ENCODE assay signal across 14 cellular contexts in genomic region chr4:150278206-150278605, GRCh38.
A peak's percentile ranks its signal among the peaks of the same experiment; 100 is the strongest.
DNase-seq lines count a peak whose midpoint lies in the region; ATAC-seq and TF ChIP-seq lines count a peak whose summit lies in the region.
"Had no signal": no experiment of that assay in that cellular context is flagged by ENCODE, and none has a peak within 500 bp of the region (broad histone marks: within the 10 kb centered on the region; RNA-seq: fewer than 3 reads in every experiment).

No MANE protein-coding gene starts in this region.

- peaks cover 20% of the 10 kb centered on the region for H3K4me1 Mint-ChIP-seq in glutamatergic neuron (ENCODE audit: low read depth, unreplicated experiment)

- TF ChIP-seq POLR2A in IMR-90 (IDR thresholded peaks at IDR 0.05; ENCODE audit: low read depth, low read length) = no peak

- no peak overlapping the region for H3K56ac ChIP-seq in IMR-90 (ENCODE audit: extremely low read depth, insufficient read depth, low read length)

- peak overlapping the region; percentile 16; the same call in 1 of the 2 replicates for H3K4ac ChIP-seq in IMR-90 (ENCODE audit: low read depth, low read length)

- POLR2A ChIA-PET in IMR-90 (lab: Charles Lee; ENCODE audit: unreplicated experiment) = no interaction called here

- no peaks in the 10 kb centered on the region for H4K20me1 ChIP-seq in IMR-90 (ENCODE audit: insufficient read depth, low read length)
- H4K20me1 ChIP-seq: BLaER1 had no signal

- H4K91ac ChIP-seq in IMR-90 (ENCODE audit: insufficient read depth, low read depth, low read length) = no peak overlapping the region

- TF ChIP-seq CTCF in IMR-90 (conservative IDR thresholded peaks at IDR 0.05; ENCODE audit: low read depth, low read length) = no peak
- no peak for TF ChIP-seq CTCF in glutamatergic neuron (IDR thresholded peaks at IDR 0.05; ENCODE audit: partially characterized antibody, unreplicated experiment)
- TF ChIP-seq CTCF in left lung (IDR thresholded peaks at IDR 0.05) = no peak

- H3K4me3 Mint-ChIP-seq in glutamatergic neuron (ENCODE audit: unreplicated experiment) = no peak overlapping the region
- H3K4me3 Mint-ChIP-seq: H9 had no signal

- H3K27ac Mint-ChIP-seq in glutamatergic neuron (ENCODE audit: unreplicated experiment) = no peak overlapping the region

- CTCF ChIA-PET in IMR-90 (lab: Yijun Ruan, JAX) = no interaction called here

- H3K4me3 ChIP-seq in IMR-90 (ENCODE audit: insufficient read depth, low read depth, low read length) (no peak overlapping the region), left lung (no peak overlapping the region)
- H3K4me3 ChIP-seq: BLaER1 had no signal

- in situ Hi-C loops in IMR-90 (cut with MboI; ENCODE audit: low sequenced_read_pairs) = no loop called here

- H3K27ac ChIP-seq in IMR-90 (ENCODE audit: insufficient read depth, low read length) = no peak overlapping the region
- no peak overlapping the region for H3K27ac ChIP-seq in left lung
- H3K27ac ChIP-seq: 22Rv1, BLaER1 had no signal

- H3K36me3 ChIP-seq in IMR-90 (ENCODE audit: control insufficient read depth, insufficient read depth, low read length) = peaks cover 1% of the 10 kb centered on the region; the same call in 1 of the 2 replicates
- peaks cover 0 to 24% of the 10 kb centered on the region in 2 donors for H3K36me3 ChIP-seq in left lung

- no peak overlapping the region for H2BK5ac ChIP-seq in IMR-90 (ENCODE audit: low read depth, low read length, poor library complexity, severe bottlenecking)

- H3K4me1 ChIP-seq in IMR-90 (ENCODE audit: control insufficient read depth, insufficient read depth, low read length) (peaks cover 15% of the 10 kb centered on the region), left lung (peaks cover 0 to 3% of the 10 kb centered on the region in 2 donors)

- H3K18ac ChIP-seq in IMR-90 (ENCODE audit: low read depth, low read length) = no peak overlapping the region

- H3K27me3 Mint-ChIP-seq in glutamatergic neuron (ENCODE audit: unreplicated experiment) = no peaks in the 10 kb centered on the region

- H3K9me1 ChIP-seq in IMR-90 (ENCODE audit: insufficient read depth, low read length) = peaks cover 14% of the 10 kb centered on the region

- no peak overlapping the region for H2BK20ac ChIP-seq in IMR-90 (ENCODE audit: low read depth, low read length)

- intact Hi-C loops in IMR-90 (cut with micrococcal nuclease) (no loop called here), left lung (cut with DNase I) (no loop called here)

- H3K23ac ChIP-seq in IMR-90 (ENCODE audit: low read depth, low read length) = no peak overlapping the region

- BruUV-seq in IMR-90 (replicated peaks; lab: Mats Ljungman, UMichigan) = no TSS peak

- H2AFZ ChIP-seq in IMR-90 (replicated peaks; ENCODE audit: low read length, poor library complexity) = no peak overlapping the region

- no peak for TF ChIP-seq RAD21 in IMR-90 (IDR thresholded peaks at IDR 0.05; ENCODE audit: low read length)

- H3K14ac ChIP-seq in IMR-90 (replicated peaks; ENCODE audit: low read depth, low read length) = no peak overlapping the region

- H2AK5ac ChIP-seq in IMR-90 (ENCODE audit: low read depth, low read length) = 0 out of 2 replicates have a peak overlapping the region, but pooled peaks have one; percentile 18

- no peaks in the 10 kb centered on the region for H3K9me3 ChIP-seq in IMR-90 (ENCODE audit: control insufficient read depth, insufficient read depth, low read length)
- peaks cover 0 to 6% of the 10 kb centered on the region in 2 donors for H3K9me3 ChIP-seq in left lung
- H3K9me3 ChIP-seq: BLaER1 had no signal

- no peak overlapping the region for H4K8ac ChIP-seq in IMR-90 (ENCODE audit: low read depth in 2 of 2, low read length in 2 of 2)

- peaks cover 14% of the 10 kb centered on the region for H3K9me3 Mint-ChIP-seq in glutamatergic neuron (ENCODE audit: unreplicated experiment)

- no peak overlapping the region; the same call in 1 of the 2 replicates for H2BK120ac ChIP-seq in IMR-90 (ENCODE audit: low read depth, low read length)

- ATAC-seq in IMR-90 (ENCODE audit: low read depth) (no peak), left lung (no peak)

- no peak overlapping the region for H4K5ac ChIP-seq in IMR-90 (ENCODE audit: low read depth, low read length)

- dilution Hi-C loops in IMR-90 (cut with HindIII; ENCODE audit: low sequenced_read_pairs, unreplicated experiment) = no loop called here

- no peak overlapping the region for H2BK15ac ChIP-seq in IMR-90 (ENCODE audit: low read depth, low read length)

- 90% methylated on average over 2 of the region's 2 CpGs; no CpG with 5 or more reads in 1 of the 2 experiments for WGBS in IMR-90 (ENCODE audit: extremely low coverage in 2 of 2, insufficient read length in 1 of 2), 2 experiments

- H3K27me3 ChIP-seq in IMR-90 (ENCODE audit: control insufficient read depth, insufficient read depth, low read length) (no peaks in the 10 kb centered on the region), left lung (no peaks in the 10 kb centered on the region)
- H3K27me3 ChIP-seq: BLaER1 had no signal

- peak; percentile 84 for DNase-seq in D341Med (ENCODE audit: low spot score)
- DNase-seq in IMR-90 = no peak
- peak; percentile 89 for DNase-seq in NCI-H82 treated with DMSO at 0.1 percent for 48 hours (lab: John Stamatoyannopoulos, UW; ENCODE audit: unreplicated experiment)
- peak; percentile 47 for DNase-seq in glutamatergic neuron
- DNase-seq in DMS153 treated with DMSO at 0.1 percent for 48 hours (lab: John Stamatoyannopoulos, UW; ENCODE audit: unreplicated experiment) = no peak
- DNase-seq in DMS79 treated with DMSO at 0.1 percent for 48 hours (lab: John Stamatoyannopoulos, UW) = no peak
- DNase-seq in NCI-H128 (lab: John Stamatoyannopoulos, UW; ENCODE audit: unreplicated experiment) = no peak
- DNase-seq in left lung = no peak
- DNase-seq: AML-193, EL, GOT3, H9 had no signal

- peak overlapping the region; percentile 62 for H2AK9ac ChIP-seq in IMR-90 (replicated peaks; ENCODE audit: low read depth, low read length, poor library complexity)

- H3K36me3 Mint-ChIP-seq in glutamatergic neuron (ENCODE audit: unreplicated experiment) = peaks cover 11% of the 10 kb centered on the region

- H3K79me1 ChIP-seq in IMR-90 (ENCODE audit: low read depth in 1 of 2, low read length in 2 of 2) = peaks cover 0 to 5% of the 10 kb centered on the region in 2 experiments; a peak in 1 of 4 replicates

- no peak overlapping the region for H3K9ac ChIP-seq in IMR-90 (ENCODE audit: low read depth, low read length)
- H3K9ac ChIP-seq: BLaER1 had no signal

- H3K4me2 ChIP-seq in IMR-90 (ENCODE audit: low read depth, low read length) = no peak overlapping the region
- H3K4me2 ChIP-seq: BLaER1 had no signal

TF ChIP-seq in IMR-90, 13 proteins besides CTCF, POLR2A, EP300 and RAD21:
- TF ChIP-seq FOS (IDR thresholded peaks at IDR 0.05; ENCODE audit: low read depth, low read length) (no peak), ELK1 (IDR thresholded peaks at IDR 0.05; ENCODE audit: borderline replicate concordance, low read depth, low read length) (no peak), NFE2L2 (IDR thresholded peaks at IDR 0.05; ENCODE audit: low read depth, low read length) (no peak), USF2 (IDR thresholded peaks at IDR 0.05; ENCODE audit: low read depth, low read length) (no peak), CHD1 (IDR thresholded peaks at IDR 0.05; ENCODE audit: low read depth, low read length) (no peak), MAZ (IDR thresholded peaks at IDR 0.05; ENCODE audit: borderline replicate concordance, low read depth, low read length) (no peak)

Comparison
In these comparisons a context has a peak if more than half of its experiments do, and no peak if none do; other contexts are left out.
1. DNase-seq: peak in D341Med (single experiment), NCI-H82 treated with DMSO at 0.1 percent for 48 hours (single experiment) and glutamatergic neuron (single experiment); none in IMR-90 (single experiment), DMS153 treated with DMSO at 0.1 percent for 48 hours (single experiment), DMS79 treated with DMSO at 0.1 percent for 48 hours (single experiment), NCI-H128 (single experiment) and left lung (0 of 2).